Comparison of ENCODE assay signal across 10 cellular contexts in the genomic region with DNA sequence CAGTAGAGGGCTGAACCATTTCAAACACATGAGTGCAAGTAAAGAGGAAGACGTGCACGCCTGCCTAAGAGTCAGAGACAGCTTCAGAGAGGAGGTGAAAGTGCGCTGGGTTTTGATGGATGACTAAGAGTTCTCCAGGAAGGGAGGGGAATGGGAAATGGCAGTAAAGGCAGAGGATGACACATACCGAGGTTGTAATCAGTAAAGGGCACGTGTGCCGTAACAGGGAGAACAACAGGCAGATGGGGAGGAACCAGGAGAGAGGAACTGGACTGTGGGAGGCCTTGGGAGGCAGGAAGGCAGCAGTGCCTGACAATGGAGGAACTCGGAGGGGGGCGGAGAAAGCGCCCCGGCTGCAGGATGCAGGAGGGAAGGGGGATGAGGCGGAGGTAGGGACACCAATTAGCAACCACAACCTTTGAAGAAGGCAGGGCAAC.
DNase-seq lines count a peak whose midpoint lies in the region; ATAC-seq and TF ChIP-seq lines count a peak whose summit lies in the region.
"Had no signal": no experiment of that assay in that cellular context is flagged by ENCODE, and none has a peak within 500 bp of the region (broad histone marks: within the 10 kb centered on the region; RNA-seq: fewer than 3 reads in every experiment).

No MANE protein-coding gene starts in this region.

- H3K4me2 ChIP-seq in trophoblast cell (ENCODE audit: low read length) = no peak overlapping the region

- peaks cover 3 to 12% of the 10 kb centered on the region in 2 experiments for H3K4me1 ChIP-seq in trophoblast cell (ENCODE audit: control insufficient read depth in 1 of 2, insufficient read depth in 2 of 2, low read length in 2 of 2)
- no peaks in the 10 kb centered on the region for H3K4me1 ChIP-seq in Caco-2

- H3K27ac ChIP-seq in trophoblast cell (ENCODE audit: low read depth, low read length) = no peak overlapping the region
- H3K27ac ChIP-seq: GM23248 had no signal

- intact Hi-C loops in dendritic cell treated with granulocyte-macrophage colony-stimulating factor and Interleukin-4, amounts not matched to agents 40 ng/mL and 50 ng/mL, for 4 days (cut with micrococcal nuclease) = no loop called here
- intact Hi-C loops in Caco-2 (cut with micrococcal nuclease; ENCODE audit: unreplicated experiment) = no loop called here

- CTCF ChIA-PET in Caco-2 (lab: Charles Lee) = interaction anchor here (0.8 kb wide), 1 partner anchor 71 kb away, joined by 4 read pairs; no protein-coding TSS in a partner anchor

- no peak overlapping the region for H3K9ac ChIP-seq in trophoblast cell (ENCODE audit: low read length)
- H3K9ac ChIP-seq: GM23248 had no signal

- H3K9me3 Mint-ChIP-seq in HFFc6 = no peaks in the 10 kb centered on the region
- no peaks in the 10 kb centered on the region for H3K9me3 Mint-ChIP-seq in dendritic cell treated with granulocyte-macrophage colony-stimulating factor and Interleukin-4, amounts not matched to agents 40 ng/mL and 50 ng/mL, for 4 days
- no peaks in the 10 kb centered on the region for H3K9me3 Mint-ChIP-seq in Caco-2 (ENCODE audit: unreplicated experiment)

- H2BK120ac ChIP-seq in trophoblast cell (ENCODE audit: insufficient read depth, low read length, poor library complexity) = no peak overlapping the region

- no peaks in the 10 kb centered on the region for H3K36me3 ChIP-seq in trophoblast cell (ENCODE audit: control insufficient read depth in 1 of 2, insufficient read depth in 2 of 2, low read length in 2 of 2)
- H3K36me3 ChIP-seq in Caco-2 (ENCODE audit: control insufficient read depth, insufficient read depth, low read length) = no peaks in the 10 kb centered on the region

- H2AK5ac ChIP-seq in trophoblast cell (ENCODE audit: low read length) = no peak overlapping the region

- no peak overlapping the region for H3K27ac Mint-ChIP-seq in HFFc6
- peak overlapping the region; percentile 39 for H3K27ac Mint-ChIP-seq in dendritic cell treated with granulocyte-macrophage colony-stimulating factor and Interleukin-4, amounts not matched to agents 40 ng/mL and 50 ng/mL, for 4 days
- H3K27ac Mint-ChIP-seq in Caco-2 (ENCODE audit: unreplicated experiment) = no peak overlapping the region

- no peaks in the 10 kb centered on the region for H3K79me1 ChIP-seq in trophoblast cell (ENCODE audit: low read length)

- no peak overlapping the region for H4K8ac ChIP-seq in trophoblast cell (ENCODE audit: low read depth, low read length)

- no CpG with 5 or more reads among the region's 11 CpGs for WGBS in trophoblast cell (ENCODE audit: extremely low coverage, insufficient coverage, insufficient read length)

- H3K9me3 ChIP-seq in trophoblast cell (ENCODE audit: insufficient read depth, low read depth, low read length) (no peaks in the 10 kb centered on the region), Caco-2 (no peaks in the 10 kb centered on the region)

- DNase-seq in HFFc6 (peak; percentile 77), OCI-M1 (lab: John Stamatoyannopoulos, UW) (peak; percentile 6), trophoblast cell (peak; percentile 93 to 94), Caco-2 (no peak), cerebellar cortex (ENCODE audit: low spot score) (no peak)
- DNase-seq: anterior cingulate cortex, GM23248 had no signal

- peaks cover 24% of the 10 kb centered on the region for H3K4me1 Mint-ChIP-seq in HFFc6 (ENCODE audit: low read depth)
- peaks cover 11% of the 10 kb centered on the region for H3K4me1 Mint-ChIP-seq in dendritic cell treated with granulocyte-macrophage colony-stimulating factor and Interleukin-4, amounts not matched to agents 40 ng/mL and 50 ng/mL, for 4 days (ENCODE audit: low read depth)
- no peaks in the 10 kb centered on the region for H3K4me1 Mint-ChIP-seq in Caco-2 (ENCODE audit: low read depth, unreplicated experiment)

- H2AFZ ChIP-seq in trophoblast cell (ENCODE audit: insufficient read depth, low read length, poor library complexity) = no peak overlapping the region
- H2AFZ ChIP-seq: GM23248 had no signal

- H3K4me3 ChIP-seq in trophoblast cell (ENCODE audit: low read depth, low read length) = no peak overlapping the region
- no peak overlapping the region for H3K4me3 ChIP-seq in Caco-2 (ENCODE audit: low read depth, low read length)
- H3K4me3 ChIP-seq: GM23248, lung had no signal

- no peak overlapping the region for H4K91ac ChIP-seq in trophoblast cell (ENCODE audit: low read depth, low read length)

- no peak overlapping the region for H4K12ac ChIP-seq in trophoblast cell (ENCODE audit: low read depth, low read length)

- H3K36me3 Mint-ChIP-seq in HFFc6 (ENCODE audit: low read depth) (no peaks in the 10 kb centered on the region), Caco-2 (ENCODE audit: insufficient read depth, unreplicated experiment) (peaks cover 6% of the 10 kb centered on the region)
- H3K36me3 Mint-ChIP-seq in dendritic cell treated with granulocyte-macrophage colony-stimulating factor and Interleukin-4, amounts not matched to agents 40 ng/mL and 50 ng/mL, for 4 days (ENCODE audit: low read depth) = no peaks in the 10 kb centered on the region

- H3K79me2 ChIP-seq in trophoblast cell (ENCODE audit: control insufficient read depth, insufficient read depth, low read length, poor library complexity) = no peaks in the 10 kb centered on the region

- no peak overlapping the region for H3K4ac ChIP-seq in trophoblast cell (ENCODE audit: low read depth, low read length)

- no peak for ATAC-seq in GM19467 (IDR thresholded peaks at IDR 0.05; ENCODE audit: unreplicated experiment)

- no TSS peak for BruUV-seq in Caco-2 (replicated peaks; lab: Mats Ljungman, UMichigan)

- no peak overlapping the region for H2BK5ac ChIP-seq in trophoblast cell (ENCODE audit: low read depth, low read length, poor library complexity)

- no peak overlapping the region for H2BK12ac ChIP-seq in trophoblast cell (ENCODE audit: low read length)

- no peak overlapping the region for H3K18ac ChIP-seq in trophoblast cell (ENCODE audit: low read length)

- no peak overlapping the region for H3K23ac ChIP-seq in trophoblast cell (ENCODE audit: low read length)

- no peak overlapping the region for H3K14ac ChIP-seq in trophoblast cell (ENCODE audit: low read length)

- no peaks in the 10 kb centered on the region for H3K27me3 ChIP-seq in trophoblast cell (ENCODE audit: insufficient read depth, low read length)
- no peaks in the 10 kb centered on the region; the same call in 1 of the 2 replicates for H3K27me3 ChIP-seq in Caco-2 (replicated peaks; ENCODE audit: control insufficient read depth, insufficient read depth, low read length)

- no peak for TF ChIP-seq CTCF in HFFc6 (IDR thresholded peaks at IDR 0.05)
- TF ChIP-seq CTCF in Caco-2 (IDR thresholded peaks at IDR 0.05; ENCODE audit: insufficient read depth in 1 of 2, low read depth in 1 of 2, low read length in 1 of 2, severe bottlenecking in 1 of 2, unreplicated experiment in 1 of 2) = no peak

- H3K4me3 Mint-ChIP-seq in HFFc6 (no peak overlapping the region), Caco-2 (ENCODE audit: unreplicated experiment) (no peak overlapping the region)
- no peak overlapping the region for H3K4me3 Mint-ChIP-seq in dendritic cell treated with granulocyte-macrophage colony-stimulating factor and Interleukin-4, amounts not matched to agents 40 ng/mL and 50 ng/mL, for 4 days

- POLR2A ChIA-PET in Caco-2 (lab: Charles Lee) = no interaction called here

- H3K27me3 Mint-ChIP-seq in HFFc6 (ENCODE audit: insufficient read depth) (peaks cover 31% of the 10 kb centered on the region), Caco-2 (ENCODE audit: insufficient read depth, unreplicated experiment) (peaks cover 4% of the 10 kb centered on the region)
- peaks cover 7% of the 10 kb centered on the region for H3K27me3 Mint-ChIP-seq in dendritic cell treated with granulocyte-macrophage colony-stimulating factor and Interleukin-4, amounts not matched to agents 40 ng/mL and 50 ng/mL, for 4 days

Comparison
In these comparisons a context has a peak if more than half of its experiments do, and no peak if none do; other contexts are left out.
1. DNase-seq: peak in HFFc6 (single experiment), OCI-M1 (single experiment) and trophoblast cell (2 of 2); none in Caco-2 (0 of 2) and cerebellar cortex (single experiment).